In the genomic region with DNA sequence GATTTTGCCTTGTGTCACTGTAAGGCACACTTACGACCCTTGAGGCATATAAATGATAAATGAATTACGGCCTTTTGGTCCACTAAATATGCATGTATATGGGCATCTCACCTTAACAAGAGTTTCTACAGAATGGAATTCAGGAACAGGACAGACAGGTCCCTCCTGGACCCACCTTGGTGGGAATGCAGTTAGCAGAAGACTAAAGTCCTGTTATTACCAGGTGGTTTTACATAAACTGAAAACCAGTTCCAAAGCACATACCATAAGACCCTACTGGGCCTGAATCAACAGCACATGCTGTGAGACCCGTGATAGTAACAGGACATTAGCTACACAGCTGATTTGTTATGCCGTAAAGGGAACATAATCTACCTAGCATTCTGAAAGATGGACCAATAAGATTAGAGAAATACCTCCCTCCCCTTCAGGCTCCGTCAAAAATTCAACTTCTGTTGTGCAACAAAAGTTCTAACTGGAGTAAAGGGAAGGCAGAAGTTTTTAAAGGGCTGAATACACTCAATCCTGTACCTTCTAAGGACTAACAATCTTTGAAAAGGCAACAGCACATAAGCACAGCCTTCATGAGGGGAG, we compare ENCODE assay signal across 16 cellular contexts. TPM values are rescaled to one million over a fixed set of nuclear protein-coding genes. Genes with fewer than 3 reads are reported as not detected.
A peak's percentile ranks its signal among the peaks of the same experiment; 100 is the strongest.
DNase-seq lines count a peak whose midpoint lies in the region; ATAC-seq, FAIRE-seq and TF ChIP-seq lines count a peak whose summit lies in the region.
"Had no signal": no experiment of that assay in that cellular context is flagged by ENCODE, and none has a peak within 500 bp of the region (broad histone marks: within the 10 kb centered on the region; RNA-seq: fewer than 3 reads in every experiment).

No MANE protein-coding gene starts in this region.

- no peak for ATAC-seq in GM21825 (IDR thresholded peaks at IDR 0.05; ENCODE audit: unreplicated experiment)
- ATAC-seq: A549 had no signal

- H3K36me3 Mint-ChIP-seq in type B pancreatic cell: peaks cover 48% of the 10 kb centered on the region
- peaks cover 65% of the 10 kb centered on the region for H3K36me3 Mint-ChIP-seq in endodermal cell (ENCODE audit: low read depth)
- H3K36me3 Mint-ChIP-seq: CD4-positive, alpha-beta memory T cell had no signal

- no peak overlapping the region for H3K18ac ChIP-seq in mesenchymal stem cell (ENCODE audit: low read depth in 1 of 2, low read length in 2 of 2)

- CTCF ChIA-PET in endothelial cell of umbilical vein (lab: Charles Lee): no interaction called here

- no peak for TF ChIP-seq CTCF in WERI-Rb-1 (IDR thresholded peaks at IDR 0.05; ENCODE audit: low read depth, low read length)
- TF ChIP-seq CTCF in endothelial cell of umbilical vein (IDR thresholded peaks at IDR 0.05; ENCODE audit: extremely low read depth in 1 of 2, insufficient read depth in 1 of 2, low read depth in 1 of 2, low read length in 2 of 2): no peak
- TF ChIP-seq CTCF in type B pancreatic cell (conservative IDR thresholded peaks at IDR 0.05): no peak
- TF ChIP-seq CTCF in endodermal cell (conservative IDR thresholded peaks at IDR 0.05): no peak

- H3K4me1 Mint-ChIP-seq in type B pancreatic cell (ENCODE audit: unreplicated experiment) (peaks cover 19% of the 10 kb centered on the region), endodermal cell (no peaks in the 10 kb centered on the region)
- H3K4me1 Mint-ChIP-seq: CD4-positive, alpha-beta memory T cell had no signal

- no peaks in the 10 kb centered on the region for H3K9me3 ChIP-seq in WERI-Rb-1 (ENCODE audit: severe bottlenecking)
- no peaks in the 10 kb centered on the region for H3K9me3 ChIP-seq in endothelial cell of umbilical vein (replicated peaks; ENCODE audit: control insufficient read depth, insufficient read depth, low read length)
- H3K9me3 ChIP-seq in mesenchymal stem cell (ENCODE audit: control insufficient read depth, low read length): no peaks in the 10 kb centered on the region
- H3K9me3 ChIP-seq in endodermal cell (ENCODE audit: control insufficient read depth, low read length): no peaks in the 10 kb centered on the region
- H3K9me3 ChIP-seq: A549, BE2C had no signal

- 97% methylated on average over 3 of the region's 5 CpGs for WGBS in mesenchymal stem cell
- WGBS in endodermal cell (ENCODE audit: insufficient coverage in 1 of 2, insufficient read length in 1 of 2), 2 experiments: 91 to 97% methylated on average over 4 to 5 of the region's 5 CpGs

- peaks cover 23% of the 10 kb centered on the region for H3K4me1 ChIP-seq in endothelial cell of umbilical vein (ENCODE audit: control insufficient read depth, extremely low read depth, insufficient read depth, low read length)
- H3K4me1 ChIP-seq in mesenchymal stem cell (ENCODE audit: control insufficient read depth, insufficient read depth, low read depth, low read length): peaks cover 3% of the 10 kb centered on the region
- peaks cover 6% of the 10 kb centered on the region for H3K4me1 ChIP-seq in endodermal cell (ENCODE audit: control insufficient read depth, insufficient read depth, low read length)
- H3K4me1 ChIP-seq: A549, BE2C had no signal

- H4K91ac ChIP-seq in mesenchymal stem cell (ENCODE audit: low read length): no peak overlapping the region

- no peak for TF ChIP-seq POLR2A in endothelial cell of umbilical vein (IDR thresholded peaks at IDR 0.05; ENCODE audit: low read depth, low read length)

- no peak overlapping the region for H2BK15ac ChIP-seq in mesenchymal stem cell (ENCODE audit: low read depth, poor library complexity, severe bottlenecking)

- H2BK12ac ChIP-seq in mesenchymal stem cell (ENCODE audit: low read length in 2 of 2): no peak overlapping the region

- H2AFZ ChIP-seq in endothelial cell of umbilical vein (ENCODE audit: low read depth, low read length) (no peak overlapping the region), mesenchymal stem cell (ENCODE audit: low read depth, low read length) (no peak overlapping the region)

- H3K4me2 ChIP-seq in endothelial cell of umbilical vein (ENCODE audit: insufficient read depth, low read length) (no peak overlapping the region), mesenchymal stem cell (ENCODE audit: low read length, poor library complexity, severe bottlenecking) (no peak overlapping the region)
- H3K4me2 ChIP-seq: A549 had no signal

- H3K4me3 Mint-ChIP-seq in type B pancreatic cell (no peak overlapping the region), endodermal cell (no peak overlapping the region)
- H3K4me3 Mint-ChIP-seq: CD4-positive, alpha-beta memory T cell had no signal

- no peak overlapping the region for H3K4ac ChIP-seq in mesenchymal stem cell (ENCODE audit: low read depth in 1 of 2, low read length in 2 of 2)

- no peak for DNase-seq in WERI-Rb-1
- no peak for DNase-seq in endothelial cell of umbilical vein (ENCODE audit: low read depth, low spot score)
- DNase-seq in mesenchymal stem cell: no peak
- no peak for DNase-seq in type B pancreatic cell (ENCODE audit: extremely low spot score, unreplicated experiment)
- DNase-seq in NCI-H1417 (lab: John Stamatoyannopoulos, UW): no peak
- no peak for DNase-seq in endodermal cell
- DNase-seq: BE2C; CD4-positive, alpha-beta memory T cell; DND-41; GDM1; HCEC 1CT had no signal

- H3K4me3 ChIP-seq in WERI-Rb-1 (ENCODE audit: low read depth, low read length): no peak overlapping the region
- H3K4me3 ChIP-seq in endothelial cell of umbilical vein (replicated peaks in 1 of 3; ENCODE audit: insufficient read depth in 1 of 3, low read depth in 1 of 3, low read length in 3 of 3): no peak overlapping the region
- H3K4me3 ChIP-seq in mesenchymal stem cell (ENCODE audit: insufficient read depth in 1 of 2, low read depth in 1 of 2, low read length in 2 of 2): no peak overlapping the region
- no peak overlapping the region for H3K4me3 ChIP-seq in endodermal cell (ENCODE audit: low read length)
- H3K4me3 ChIP-seq: A549 had no signal

- H3K9me3 Mint-ChIP-seq in type B pancreatic cell (no peaks in the 10 kb centered on the region), endodermal cell (no peaks in the 10 kb centered on the region)
- H3K9me3 Mint-ChIP-seq: CD4-positive, alpha-beta memory T cell had no signal

- no peaks in the 10 kb centered on the region for H3K79me1 ChIP-seq in mesenchymal stem cell (replicated peaks; ENCODE audit: low read length, poor library complexity, severe bottlenecking)

- H3K9ac ChIP-seq in endothelial cell of umbilical vein (replicated peaks; ENCODE audit: extremely low read depth, insufficient read depth, low read length): no peak overlapping the region
- no peak overlapping the region for H3K9ac ChIP-seq in mesenchymal stem cell (ENCODE audit: low read length)
- H3K9ac ChIP-seq in endodermal cell (ENCODE audit: extremely low read depth, low read length, poor library complexity, severe bottlenecking): no peak overlapping the region

- H3K9me1 ChIP-seq in endothelial cell of umbilical vein (replicated peaks; ENCODE audit: control insufficient read depth, extremely low read depth, insufficient read depth, low read length): no peaks in the 10 kb centered on the region

- peaks cover 12% of the 10 kb centered on the region for H4K20me1 ChIP-seq in endothelial cell of umbilical vein (replicated peaks; ENCODE audit: control insufficient read depth, extremely low read depth, insufficient read depth, low read length)

- no peak overlapping the region for H2BK5ac ChIP-seq in mesenchymal stem cell (ENCODE audit: low read depth, low read length, poor library complexity, severe bottlenecking)

- no TSS peak for BruUV-seq in endothelial cell of umbilical vein (replicated peaks; lab: Mats Ljungman, UMichigan)

- dilution Hi-C loops in endothelial cell of umbilical vein (cut with MboI; ENCODE audit: extremely low pct_ligation_motif_present, low sequenced_read_pairs): no loop called here

- H2BK120ac ChIP-seq in mesenchymal stem cell (ENCODE audit: low read depth, low read length): no peak overlapping the region

- H3K27ac ChIP-seq in WERI-Rb-1 (peak overlapping the region; percentile 39), endothelial cell of umbilical vein (ENCODE audit: insufficient read depth, low read depth, low read length) (no peak overlapping the region), mesenchymal stem cell (ENCODE audit: low read length, poor library complexity, severe bottlenecking) (peak overlapping the region; percentile 1), endodermal cell (ENCODE audit: low read depth, low read length) (no peak overlapping the region)
- H3K27ac ChIP-seq: A549, C4-2B had no signal

- POLR2A ChIA-PET in endothelial cell of umbilical vein (lab: Charles Lee): no interaction called here

- H4K8ac ChIP-seq in mesenchymal stem cell (ENCODE audit: low read length): no peak overlapping the region

- H3K27ac Mint-ChIP-seq in type B pancreatic cell (peak overlapping the region; percentile 69), endodermal cell (no peak overlapping the region)
- H3K27ac Mint-ChIP-seq: CD4-positive, alpha-beta memory T cell had no signal

- no peak overlapping the region for H3K23ac ChIP-seq in mesenchymal stem cell (ENCODE audit: low read length in 2 of 2)

- H3K36me3 ChIP-seq in WERI-Rb-1 (peaks cover 46% of the 10 kb centered on the region), endothelial cell of umbilical vein (ENCODE audit: control insufficient read depth in 2 of 2, extremely low read depth in 1 of 2, insufficient read depth in 2 of 2, low read length in 2 of 2) (peaks cover 61 to 76% of the 10 kb centered on the region in 2 experiments), mesenchymal stem cell (ENCODE audit: control insufficient read depth in 1 of 2, insufficient read depth in 2 of 2, low read depth in 1 of 2, low read length in 2 of 2) (peaks cover 35 to 95% of the 10 kb centered on the region in 2 experiments), endodermal cell (ENCODE audit: control insufficient read depth, insufficient read depth, low read length) (peaks cover 99% of the 10 kb centered on the region)

- FAIRE-seq in endothelial cell of umbilical vein (lab: Jason Lieb, UNC): no peak
- FAIRE-seq: A549, GM12892, GM19239 had no signal

- H3K27me3 ChIP-seq in WERI-Rb-1 (ENCODE audit: insufficient read depth, low read depth, severe bottlenecking): no peaks in the 10 kb centered on the region
- H3K27me3 ChIP-seq in endothelial cell of umbilical vein (ENCODE audit: control insufficient read depth in 2 of 2, insufficient read depth in 2 of 2, low read length in 2 of 2): no peaks in the 10 kb centered on the region
- no peaks in the 10 kb centered on the region for H3K27me3 ChIP-seq in mesenchymal stem cell (ENCODE audit: control insufficient read depth in 1 of 2, insufficient read depth in 1 of 2, low read length in 2 of 2)
- no peaks in the 10 kb centered on the region for H3K27me3 ChIP-seq in endodermal cell (ENCODE audit: control insufficient read depth, insufficient read depth, low read length, poor library complexity, severe bottlenecking)
- H3K27me3 ChIP-seq: BE2C had no signal

- no peak overlapping the region for H2AK5ac ChIP-seq in mesenchymal stem cell (ENCODE audit: low read length, severe bottlenecking)

- intact Hi-C loops in endothelial cell of umbilical vein (cut with micrococcal nuclease): no loop called here

- no peak overlapping the region for H3K14ac ChIP-seq in mesenchymal stem cell (ENCODE audit: low read length in 2 of 2)

- peaks cover 86% of the 10 kb centered on the region for H3K79me2 ChIP-seq in endothelial cell of umbilical vein (ENCODE audit: control insufficient read depth, insufficient read depth, low read length)

- H3K27me3 Mint-ChIP-seq in type B pancreatic cell (no peaks in the 10 kb centered on the region), endodermal cell (ENCODE audit: insufficient read depth) (no peaks in the 10 kb centered on the region)

RNA-seq across cellular contexts. Expression of gene LAMB1, which starts 24.0 kb away (rescaled TPM):
- total RNA-seq in endothelial cell of umbilical vein (703 and 734 TPM in 2 replicates), type B pancreatic cell (ENCODE audit: low replicate concordance) (141 and 226 TPM in 2 replicates), endodermal cell (100 to 1,000 TPM; 192 to 209 TPM)
- polyA plus RNA-seq in endothelial cell of umbilical vein: 588 and 591 TPM in 2 replicates
- 325 and 368 TPM in 2 replicates for polyA plus RNA-seq in endothelial cell of umbilical vein (2011; cell fraction: cytosol; rRNA removed)
- 2,332 and 2,533 TPM in 2 replicates for polyA plus RNA-seq in endothelial cell of umbilical vein (2011; cell fraction: nucleus; rRNA removed)
- polyA plus RNA-seq in endothelial cell of umbilical vein (2012): 625 and 739 TPM in 2 replicates
- 1,649 and 1,751 TPM in 2 replicates for polyA minus RNA-seq in endothelial cell of umbilical vein
- 25.5 TPM for polyA minus RNA-seq in endothelial cell of umbilical vein (2011; cell fraction: cytosol; rRNA and poly(A)+ RNA removed)
- polyA minus RNA-seq in endothelial cell of umbilical vein (2011; cell fraction: nucleus; rRNA and poly(A)+ RNA removed): 1,355 and 1,366 TPM in 2 replicates
- polyA plus RNA-seq in mesenchymal stem cell (2013, experiment 1 of 2): 509 TPM
- 467 TPM for polyA plus RNA-seq in mesenchymal stem cell (2013, experiment 2 of 2)
- polyA plus RNA-seq in endodermal cell (2013, experiment 1 of 2): 98.4 TPM
- polyA plus RNA-seq in endodermal cell (2013, experiment 2 of 2): 115 TPM
- total RNA-seq: CD4-positive, alpha-beta memory T cell had no signal

Comparison
In these comparisons a context has a peak if more than half of its experiments do, and no peak if none do; other contexts are left out.
1. H3K27ac ChIP-seq: peak in WERI-Rb-1 (single experiment) and mesenchymal stem cell (single experiment); none in endothelial cell of umbilical vein (single experiment) and endodermal cell (single experiment).